20 cellular contexts compared by ENCODE assay signal in genomic region chr15:29043731-29044485, GRCh38.
DNase-seq lines count a peak whose midpoint lies in the region; ATAC-seq and TF ChIP-seq lines count a peak whose summit lies in the region.
"Had no signal": no experiment of that assay in that cellular context is flagged by ENCODE, and none has a peak within 500 bp of the region (broad histone marks: within the 10 kb centered on the region; RNA-seq: fewer than 3 reads in every experiment).

No MANE protein-coding gene starts in this region.

- H3K36me3 ChIP-seq in spleen: no peaks in the 10 kb centered on the region
- no peaks in the 10 kb centered on the region for H3K36me3 ChIP-seq in heart right ventricle
- H3K36me3 ChIP-seq: BLaER1 had no signal

- H3K27me3 Mint-ChIP-seq in HFFc6 (ENCODE audit: insufficient read depth): no peaks in the 10 kb centered on the region; the same call in 1 of the 2 replicates
- H3K27me3 Mint-ChIP-seq: activated naive CD8-positive, alpha-beta T cell treated with anti-CD3 and anti-CD28 coated beads for 36 hours; progenitor cell of endocrine pancreas had no signal

- ATAC-seq in HG03159 (IDR thresholded peaks at IDR 0.05; ENCODE audit: unreplicated experiment) (no peak), heart right ventricle (no peak)
- ATAC-seq: K562, Right ventricle myocardium inferior had no signal

- peaks cover 15% of the 10 kb centered on the region; the same call in 1 of the 2 replicates for H3K4me1 Mint-ChIP-seq in HFFc6 (ENCODE audit: low read depth)

- no peak overlapping the region for H3K27ac Mint-ChIP-seq in HFFc6
- H3K27ac Mint-ChIP-seq: activated naive CD8-positive, alpha-beta T cell treated with anti-CD3 and anti-CD28 coated beads for 36 hours; progenitor cell of endocrine pancreas had no signal

- H3K27ac ChIP-seq in caudate nucleus (ENCODE audit: low read depth, low read length): peak overlapping the region; percentile 96
- peak overlapping the region; percentile 89 for H3K27ac ChIP-seq in layer of hippocampus (ENCODE audit: low read depth, low read length)
- H3K27ac ChIP-seq in spleen: no peak overlapping the region
- no peak overlapping the region for H3K27ac ChIP-seq in heart right ventricle
- H3K27ac ChIP-seq: BLaER1, epithelial cell of prostate, HL-60 had no signal

- H3K4me3 Mint-ChIP-seq in HFFc6: no peak overlapping the region
- H3K4me3 Mint-ChIP-seq: activated naive CD8-positive, alpha-beta T cell treated with anti-CD3 and anti-CD28 coated beads for 36 hours had no signal

- TF ChIP-seq POLR2A in spleen (IDR thresholded peaks at IDR 0.05): no peak

- no peaks in the 10 kb centered on the region for H3K9me3 Mint-ChIP-seq in HFFc6
- H3K9me3 Mint-ChIP-seq: activated naive CD8-positive, alpha-beta T cell treated with anti-CD3 and anti-CD28 coated beads for 36 hours had no signal

- H3K4me3 ChIP-seq in spleen (no peak overlapping the region), heart right ventricle (no peak overlapping the region)
- H3K4me3 ChIP-seq: BLaER1, K562 had no signal

- H3K27me3 ChIP-seq in layer of hippocampus (ENCODE audit: control insufficient read depth, insufficient read depth, low read length): no peaks in the 10 kb centered on the region
- H3K27me3 ChIP-seq in spleen (replicated peaks in 1 of 7): no peaks in the 10 kb centered on the region
- H3K27me3 ChIP-seq in heart right ventricle: peaks cover 0 to 8% (median 0%) of the 10 kb centered on the region in 7 donors
- H3K27me3 ChIP-seq: BLaER1 had no signal

- H3K9me3 ChIP-seq in spleen (no peaks in the 10 kb centered on the region), heart right ventricle (no peaks in the 10 kb centered on the region)
- H3K9me3 ChIP-seq: BLaER1 had no signal

- no peaks in the 10 kb centered on the region for H3K36me3 Mint-ChIP-seq in HFFc6 (ENCODE audit: low read depth)
- H3K36me3 Mint-ChIP-seq: activated naive CD8-positive, alpha-beta T cell treated with anti-CD3 and anti-CD28 coated beads for 36 hours had no signal

- DNase-seq in NCI-H2227 treated with DMSO at 0.1 percent for 48 hours (lab: John Stamatoyannopoulos, UW) (peak; percentile 12), caudate nucleus (lab: John Stamatoyannopoulos, UW) (peak in 1 of 61 donors; percentile 21), spleen (peak; percentile 17), heart right ventricle (no peak), HFFc6 (no peak)
- DNase-seq: activated CD4-positive, alpha-beta T cell treated with anti-CD3 and anti-CD28 coated beads, Interleukin-2, amount 50 U/mL, for 1 hour; activated naive CD8-positive, alpha-beta T cell treated with anti-CD3 and anti-CD28 coated beads for 36 hours; activated T-cell treated with anti-CD3 and anti-CD28 coated beads, Interleukin-2, amount 50 U/mL, for 1 hour; DMS 273 treated with DMSO at 0.1 percent for 48 hours; NCI-H1436; NCI-H345; T-helper 9 cell had no signal

- intact Hi-C loops in spleen (cut with DNase I; ENCODE audit: low total_unique reads): no loop called here
- intact Hi-C loops in heart right ventricle (cut with DNase I): no loop called here

- 85 to 92% (median 90%) methylated on average over 9 of the region's 9 CpGs for WGBS in spleen, 5 donors
- 83 to 87% methylated on average over 9 of the region's 9 CpGs for WGBS in heart right ventricle, 2 donors

- TF ChIP-seq CTCF in spleen (IDR thresholded peaks at IDR 0.05 in 8 of 11, conservative IDR thresholded peaks at IDR 0.05 in 3 of 11) (no peak), heart right ventricle (IDR thresholded peaks at IDR 0.05) (no peak), HFFc6 (IDR thresholded peaks at IDR 0.05) (no peak)

- H3K4me1 ChIP-seq in spleen: peaks cover 0 to 13% (median 0%) of the 10 kb centered on the region in 6 donors
- H3K4me1 ChIP-seq in heart right ventricle: no peaks in the 10 kb centered on the region

Comparison
In these comparisons a context has a peak if more than half of its experiments do, and no peak if none do; other contexts are left out.
1. DNase-seq: peak in NCI-H2227 treated with DMSO at 0.1 percent for 48 hours (single experiment) and spleen (single experiment); none in heart right ventricle (0 of 2) and HFFc6 (single experiment).
2. H3K27ac ChIP-seq: peak in caudate nucleus (single experiment) and layer of hippocampus (single experiment); none in spleen (0 of 8) and heart right ventricle (0 of 10).